In the genomic region with DNA sequence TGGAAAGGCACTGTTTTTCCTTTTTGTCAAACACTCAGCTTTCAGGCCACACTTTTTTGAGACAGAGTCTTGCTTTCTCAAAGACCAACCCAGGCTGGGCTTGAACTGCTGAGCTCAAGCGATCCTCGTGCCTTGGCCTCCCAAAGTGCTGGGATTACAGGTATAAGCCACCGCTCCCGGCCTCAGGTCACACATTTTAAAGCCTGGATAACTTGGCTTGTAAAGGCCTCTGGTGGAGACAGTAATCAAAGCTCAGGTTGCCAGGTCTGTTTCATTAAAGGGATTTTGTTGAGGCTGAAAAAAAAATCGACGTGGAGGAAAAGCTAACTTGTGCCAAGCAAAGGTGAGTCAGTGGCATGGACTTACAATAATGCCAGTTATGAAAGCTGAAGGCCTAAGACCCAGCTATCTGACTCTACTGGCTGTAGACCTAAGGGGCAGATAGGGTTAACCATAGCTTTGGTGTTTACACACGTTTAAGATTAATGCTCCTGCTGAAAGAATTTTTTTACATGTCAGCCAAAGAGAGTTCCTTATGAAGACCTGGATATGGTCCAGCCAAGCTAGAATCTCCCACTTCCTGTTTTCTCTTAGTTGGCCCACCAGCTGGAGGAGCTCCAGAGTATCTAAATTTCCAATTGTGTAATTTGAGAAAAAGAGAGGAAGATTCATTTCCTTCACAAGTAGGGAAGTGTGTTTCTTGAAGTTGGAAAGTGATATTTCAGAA, we compare ENCODE assay signal across 1 cellular context.
A peak's percentile ranks its signal among the peaks of the same experiment; 100 is the strongest.
TF ChIP-seq lines count a peak whose summit lies in the region.

No MANE protein-coding gene starts in this region.

TF ChIP-seq in HepG2, 621 proteins besides CTCF, POLR2A, EP300 and RAD21 (continued from another document):
- TF ChIP-seq, protein P1, sequence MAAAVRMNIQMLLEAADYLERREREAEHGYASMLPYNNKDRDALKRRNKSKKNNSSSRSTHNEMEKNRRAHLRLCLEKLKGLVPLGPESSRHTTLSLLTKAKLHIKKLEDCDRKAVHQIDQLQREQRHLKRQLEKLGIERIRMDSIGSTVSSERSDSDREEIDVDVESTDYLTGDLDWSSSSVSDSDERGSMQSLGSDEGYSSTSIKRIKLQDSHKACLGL (CRISPR knock-in tag; IDR thresholded peaks at IDR 0.05), result no peak; the same call in 1 of the 2 replicates
- peak; percentile 70; the same call in 1 of the 2 replicates for TF ChIP-seq ETV5 (CRISPR knock-in tag; IDR thresholded peaks at IDR 0.05; ENCODE audit: borderline replicate concordance)
- TF ChIP-seq PAX8 (CRISPR knock-in tag; IDR thresholded peaks at IDR 0.05; ENCODE audit: borderline replicate concordance), result no peak
- TF ChIP-seq, protein P2, sequence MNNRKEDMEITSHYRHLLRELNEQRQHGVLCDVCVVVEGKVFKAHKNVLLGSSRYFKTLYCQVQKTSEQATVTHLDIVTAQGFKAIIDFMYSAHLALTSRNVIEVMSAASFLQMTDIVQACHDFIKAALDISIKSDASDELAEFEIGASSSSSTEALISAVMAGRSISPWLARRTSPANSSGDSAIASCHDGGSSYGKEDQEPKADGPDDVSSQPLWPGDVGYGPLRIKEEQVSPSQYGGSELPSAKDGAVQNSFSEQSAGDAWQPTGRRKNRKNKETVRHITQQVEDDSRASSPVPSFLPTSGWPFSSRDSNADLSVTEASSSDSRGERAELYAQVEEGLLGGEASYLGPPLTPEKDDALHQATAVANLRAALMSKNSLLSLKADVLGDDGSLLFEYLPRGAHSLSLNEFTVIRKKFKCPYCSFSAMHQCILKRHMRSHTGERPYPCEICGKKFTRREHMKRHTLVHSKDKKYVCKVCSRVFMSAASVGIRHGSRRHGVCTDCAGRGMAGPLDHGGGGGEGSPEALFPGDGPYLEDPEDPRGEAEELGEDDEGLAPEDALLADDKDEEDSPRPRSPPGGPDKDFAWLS (CRISPR knock-in tag; IDR thresholded peaks at IDR 0.05; ENCODE audit: borderline replicate concordance), result no peak
- TF ChIP-seq ZNF550 (CRISPR knock-in tag; IDR thresholded peaks at IDR 0.05; ENCODE audit: borderline replicate concordance), result no peak
- TF ChIP-seq ZNF737 (CRISPR knock-in tag; IDR thresholded peaks at IDR 0.05; ENCODE audit: borderline replicate concordance), result no peak
- no peak for TF ChIP-seq HDAC6 (IDR thresholded peaks at IDR 0.05; ENCODE audit: low read depth, low read length)
- no peak for TF ChIP-seq RFXAP (CRISPR knock-in tag; IDR thresholded peaks at IDR 0.05; ENCODE audit: borderline replicate concordance)
- TF ChIP-seq ZNF703 (CRISPR knock-in tag; IDR thresholded peaks at IDR 0.05; ENCODE audit: borderline replicate concordance), result no peak; the same call in 1 of the 2 replicates
- TF ChIP-seq BORCS8-MEF2B (CRISPR knock-in tag; IDR thresholded peaks at IDR 0.05), result no peak
- no peak for TF ChIP-seq MLLT10 (CRISPR knock-in tag; IDR thresholded peaks at IDR 0.05)
- no peak for TF ChIP-seq ZNF773 (CRISPR knock-in tag; IDR thresholded peaks at IDR 0.05; ENCODE audit: borderline replicate concordance)
- TF ChIP-seq DR1 (CRISPR knock-in tag; IDR thresholded peaks at IDR 0.05), result no peak
- TF ChIP-seq NFE2L1 (CRISPR knock-in tag; IDR thresholded peaks at IDR 0.05; ENCODE audit: borderline replicate concordance), result no peak
- TF ChIP-seq CBX2 (IDR thresholded peaks at IDR 0.05; ENCODE audit: low read depth, low read length), result no peak
- no peak for TF ChIP-seq CBX2 (CRISPR knock-in tag; IDR thresholded peaks at IDR 0.05; ENCODE audit: low read depth)
- no peak for TF ChIP-seq SETDB1 (CRISPR knock-in tag; IDR thresholded peaks at IDR 0.05; ENCODE audit: borderline replicate concordance)
- no peak for TF ChIP-seq ZNF775 (CRISPR knock-in tag; IDR thresholded peaks at IDR 0.05; ENCODE audit: borderline replicate concordance)
- peak; percentile 10; the same call in 1 of the 2 replicates for TF ChIP-seq ZSCAN31 (CRISPR knock-in tag; IDR thresholded peaks at IDR 0.05; ENCODE audit: low read depth)
- TF ChIP-seq, protein P3, sequence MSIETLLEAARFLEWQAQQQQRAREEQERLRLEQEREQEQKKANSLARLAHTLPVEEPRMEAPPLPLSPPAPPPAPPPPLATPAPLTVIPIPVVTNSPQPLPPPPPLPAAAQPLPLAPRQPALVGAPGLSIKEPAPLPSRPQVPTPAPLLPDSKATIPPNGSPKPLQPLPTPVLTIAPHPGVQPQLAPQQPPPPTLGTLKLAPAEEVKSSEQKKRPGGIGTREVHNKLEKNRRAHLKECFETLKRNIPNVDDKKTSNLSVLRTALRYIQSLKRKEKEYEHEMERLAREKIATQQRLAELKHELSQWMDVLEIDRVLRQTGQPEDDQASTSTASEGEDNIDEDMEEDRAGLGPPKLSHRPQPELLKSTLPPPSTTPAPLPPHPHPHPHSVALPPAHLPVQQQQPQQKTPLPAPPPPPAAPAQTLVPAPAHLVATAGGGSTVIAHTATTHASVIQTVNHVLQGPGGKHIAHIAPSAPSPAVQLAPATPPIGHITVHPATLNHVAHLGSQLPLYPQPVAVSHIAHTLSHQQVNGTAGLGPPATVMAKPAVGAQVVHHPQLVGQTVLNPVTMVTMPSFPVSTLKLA (IDR thresholded peaks at IDR 0.05), result no peak
- no peak for TF ChIP-seq ZZZ3 (CRISPR knock-in tag; IDR thresholded peaks at IDR 0.05; ENCODE audit: borderline replicate concordance)
TF ChIP-seq in HepG2: peak in this region for 69.
